In the genomic region with DNA sequence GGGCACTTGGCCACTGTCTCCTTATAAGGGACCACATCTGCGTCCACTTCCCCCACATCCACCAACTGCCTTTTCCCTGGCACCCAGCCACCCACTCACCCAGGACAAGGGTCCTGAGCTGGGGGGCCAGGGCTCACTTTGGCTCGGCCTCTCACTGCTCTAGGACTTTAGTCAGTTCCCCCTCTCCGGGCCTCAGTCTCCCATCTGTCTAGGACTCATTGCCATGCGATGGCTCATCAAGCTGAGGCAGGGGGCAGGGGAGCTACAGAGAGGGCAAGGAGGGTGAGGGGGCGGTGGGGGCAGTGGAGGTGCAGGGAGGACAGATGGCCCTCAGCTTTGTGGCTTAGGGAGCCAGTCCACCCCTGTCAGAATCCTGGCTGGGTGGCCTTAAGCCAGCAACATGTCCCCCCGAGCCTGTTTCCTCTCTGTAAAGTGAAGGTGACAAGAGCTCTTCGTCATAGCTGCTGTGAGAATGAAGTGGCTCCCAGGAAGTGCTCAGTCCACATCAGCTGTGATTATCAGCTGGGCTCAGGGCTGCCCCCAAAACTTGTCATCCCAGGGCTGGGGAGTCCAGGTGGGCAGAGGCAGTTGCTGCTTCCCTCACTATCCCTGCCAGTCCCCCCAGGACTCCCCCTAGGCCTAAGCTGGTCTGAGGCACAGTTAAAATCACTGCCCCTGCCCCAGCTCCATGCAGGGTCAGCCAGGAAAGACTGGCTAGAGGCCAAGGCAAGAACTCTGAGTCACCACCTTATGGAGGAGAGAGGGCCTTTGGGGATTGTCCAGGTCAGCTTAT, we compare ENCODE assay signal across 9 cellular contexts. TPM values are rescaled to one million over a fixed set of nuclear protein-coding genes. Genes with fewer than 3 reads are reported as not detected.
DNase-seq lines count a peak whose midpoint lies in the region; ATAC-seq and TF ChIP-seq lines count a peak whose summit lies in the region.
"Had no signal": no experiment of that assay in that cellular context is flagged by ENCODE, and none has a peak within 500 bp of the region (broad histone marks: within the 10 kb centered on the region; RNA-seq: fewer than 3 reads in every experiment).

No MANE protein-coding gene starts in this region.

- peak overlapping the region; percentile 44 for H3K27ac ChIP-seq in fibroblast of lung (ENCODE audit: insufficient read depth, low read length)
- H3K27ac ChIP-seq: SK-N-MC had no signal

- DNase-seq in activated gamma-delta T cell treated with Interleukin-2 at 50 U/mL for 16 hours: peak; percentile 44
- DNase-seq in activated gamma-delta T cell (lab: John Stamatoyannopoulos, UW): no peak
- peak; percentile 86 to 90 for DNase-seq in fibroblast of lung (ENCODE audit: low read depth in 2 of 2)
- DNase-seq in stromal cell of bone marrow (ENCODE audit: low read depth): peak; percentile 59
- DNase-seq in SIG-M5 treated with dmso at 0.1 percent for 504 hours (lab: John Stamatoyannopoulos, UW; ENCODE audit: unreplicated experiment): no peak

- no peaks in the 10 kb centered on the region for H3K27me3 ChIP-seq in fibroblast of lung (ENCODE audit: control insufficient read depth, insufficient read depth, low read length)

- no peak for ATAC-seq in HG02852 (IDR thresholded peaks at IDR 0.05; ENCODE audit: unreplicated experiment)
- no peak for ATAC-seq in HG02884 (IDR thresholded peaks at IDR 0.05; ENCODE audit: unreplicated experiment)

- peaks cover 18% of the 10 kb centered on the region for H3K4me1 ChIP-seq in fibroblast of lung (ENCODE audit: control insufficient read depth, extremely low read depth, insufficient read depth, low read length)

- TF ChIP-seq CTCF in fibroblast of lung (conservative IDR thresholded peaks at IDR 0.05 in 1 of 2, IDR thresholded peaks at IDR 0.05 in 1 of 2; ENCODE audit: low read depth in 1 of 2, low read length in 2 of 2): no peak

- no peaks in the 10 kb centered on the region for H3K36me3 ChIP-seq in fibroblast of lung (ENCODE audit: control insufficient read depth, insufficient read depth, low read length)

- no peak overlapping the region for H2AFZ ChIP-seq in fibroblast of lung (ENCODE audit: low read length)

- no peaks in the 10 kb centered on the region for H4K20me1 ChIP-seq in fibroblast of lung (ENCODE audit: control insufficient read depth, extremely low read depth, insufficient read depth, low read length)

- no peaks in the 10 kb centered on the region for H3K27me3 Mint-ChIP-seq in T-helper 1 cell treated with Interleukin-12 subunit alpha and Interleukin-12 subunit beta and Interleukin-4 antibody, amounts not matched to agents 30 μg/mL and 1 μg/mL, for 36 hours (ENCODE audit: low read depth)

- no peak overlapping the region for H3K4me2 ChIP-seq in fibroblast of lung (ENCODE audit: extremely low read depth, insufficient read depth, low read length)

- H3K4me3 ChIP-seq in fibroblast of lung (replicated peaks in 1 of 4; ENCODE audit: control extremely low read depth in 1 of 4, insufficient read depth in 1 of 4, low read depth in 3 of 4, low read length in 4 of 4): no peak overlapping the region

- peak overlapping the region; percentile 82 for H3K4me3 Mint-ChIP-seq in T-helper 1 cell treated with Interleukin-12 subunit alpha and Interleukin-12 subunit beta and Interleukin-4 antibody, amounts not matched to agents 30 μg/mL and 1 μg/mL, for 36 hours

- H3K79me2 ChIP-seq in fibroblast of lung (ENCODE audit: control insufficient read depth, insufficient read depth, low read length): no peaks in the 10 kb centered on the region

- peaks cover 81% of the 10 kb centered on the region for H3K4me1 Mint-ChIP-seq in T-helper 1 cell treated with Interleukin-12 subunit alpha and Interleukin-12 subunit beta and Interleukin-4 antibody, amounts not matched to agents 30 μg/mL and 1 μg/mL, for 36 hours (ENCODE audit: low read depth)

- no peaks in the 10 kb centered on the region for H3K9me3 ChIP-seq in fibroblast of lung (ENCODE audit: control insufficient read depth, insufficient read depth, low read depth, low read length)

- peaks cover 76% of the 10 kb centered on the region for H3K36me3 Mint-ChIP-seq in T-helper 1 cell treated with Interleukin-12 subunit alpha and Interleukin-12 subunit beta and Interleukin-4 antibody, amounts not matched to agents 30 μg/mL and 1 μg/mL, for 36 hours (ENCODE audit: low read depth)

- H3K9ac ChIP-seq in fibroblast of lung (ENCODE audit: insufficient read depth, low read length): no peak overlapping the region

- no peaks in the 10 kb centered on the region for H3K9me3 Mint-ChIP-seq in T-helper 1 cell treated with Interleukin-12 subunit alpha and Interleukin-12 subunit beta and Interleukin-4 antibody, amounts not matched to agents 30 μg/mL and 1 μg/mL, for 36 hours

- H3K27ac Mint-ChIP-seq in T-helper 1 cell treated with Interleukin-12 subunit alpha and Interleukin-12 subunit beta and Interleukin-4 antibody, amounts not matched to agents 30 μg/mL and 1 μg/mL, for 36 hours: peak overlapping the region; percentile 92

RNA-seq across cellular contexts. Expression of a gene that starts 14.9 kb away (rescaled TPM):
- 1.5 and 2.1 TPM in 2 replicates for total RNA-seq in fibroblast of lung
- polyA plus RNA-seq in fibroblast of lung: 10.5 and 10.9 TPM in 2 replicates
- 20.8 and 21.7 TPM in 2 replicates for polyA plus RNA-seq in fibroblast of lung (2012)
- polyA minus RNA-seq in fibroblast of lung (ENCODE audit: low replicate concordance): 47.3 and 61.6 TPM in 2 replicates

RNA-seq across cellular contexts. Expression of a gene that starts 16.9 kb away (rescaled TPM):
- not detected in 2 replicates for total RNA-seq in fibroblast of lung
- polyA plus RNA-seq in fibroblast of lung: not detected in 2 replicates
- polyA plus RNA-seq in fibroblast of lung (2012): not detected in 2 replicates
- not detected in 2 replicates for polyA minus RNA-seq in fibroblast of lung (ENCODE audit: low replicate concordance)

RNA-seq across cellular contexts. Expression of a gene that starts 41.2 kb away (rescaled TPM):
- total RNA-seq in fibroblast of lung: 3.5 and 4.6 TPM in 2 replicates
- 3.0 and 7.4 TPM in 2 replicates for polyA plus RNA-seq in fibroblast of lung
- 3.4 and 9.0 TPM in 2 replicates for polyA plus RNA-seq in fibroblast of lung (2012)
- polyA minus RNA-seq in fibroblast of lung (ENCODE audit: low replicate concordance): 2.7 and 13.4 TPM in 2 replicates

RNA-seq across cellular contexts. Expression of a gene that starts 53.1 kb away (rescaled TPM):
- total RNA-seq in fibroblast of lung: under 0.01 and 0.26 TPM in 2 replicates
- polyA plus RNA-seq in fibroblast of lung: 0.12 TPM in 1 of 2 replicates, not detected in the other
- 0.14 TPM in 1 of 2 replicates, not detected in the other for polyA plus RNA-seq in fibroblast of lung (2012)
- not detected in 2 replicates for polyA minus RNA-seq in fibroblast of lung (ENCODE audit: low replicate concordance)

Comparison
In these comparisons a context has a peak if more than half of its experiments do, and no peak if none do; other contexts are left out.
1. DNase-seq: peak in activated gamma-delta T cell treated with Interleukin-2 at 50 U/mL for 16 hours (single experiment), fibroblast of lung (2 of 2) and stromal cell of bone marrow (single experiment); none in activated gamma-delta T cell (single experiment) and SIG-M5 treated with dmso at 0.1 percent for 504 hours (single experiment).